ENCODE assay signal across 8 cellular contexts in the genomic region with DNA sequence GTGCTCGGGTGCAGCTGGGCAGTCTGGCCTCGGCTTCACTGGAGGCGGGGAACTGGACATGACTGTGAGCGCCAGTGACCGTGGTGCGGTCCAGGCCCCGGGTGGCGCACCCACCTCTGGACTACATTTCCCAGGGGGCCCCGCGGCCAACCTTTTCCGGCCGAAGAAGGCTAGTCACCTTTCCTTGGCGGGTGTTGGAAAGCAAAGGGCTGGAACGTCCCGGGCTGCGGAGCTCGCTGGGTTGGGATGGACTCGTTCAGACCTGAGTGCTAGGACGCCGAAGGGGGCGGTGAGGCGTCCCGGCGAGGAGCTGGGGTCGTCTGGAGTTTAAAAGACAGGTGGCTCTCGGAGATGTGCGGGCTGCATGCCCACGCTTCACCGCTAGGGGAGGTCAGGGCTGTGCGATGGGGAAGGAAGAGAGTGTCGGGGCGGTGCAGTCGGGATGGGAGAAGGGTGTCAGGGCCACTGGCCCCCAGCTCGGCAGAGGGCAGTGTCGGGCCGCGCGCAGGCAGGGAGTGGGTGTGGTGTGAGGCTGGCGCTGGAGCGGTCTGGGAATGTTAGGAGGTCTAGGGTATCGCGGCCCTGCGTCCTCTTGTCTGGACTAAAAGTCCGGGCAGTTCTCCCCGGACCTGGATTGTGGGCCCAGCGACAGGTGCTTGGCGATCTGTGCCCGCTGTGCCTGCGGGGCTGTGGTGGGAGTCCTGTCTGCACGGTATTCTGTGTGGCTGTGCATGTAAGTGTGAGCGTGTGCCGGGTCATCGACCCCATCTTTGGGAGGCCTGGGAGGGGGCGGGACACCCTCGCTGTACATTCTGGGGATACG.
DNase-seq lines count a peak whose midpoint lies in the region; FAIRE-seq and TF ChIP-seq lines count a peak whose summit lies in the region.

No MANE protein-coding gene starts in this region.

- peak; percentile 94 for TF ChIP-seq CTCF in GM12873 (IDR thresholded peaks at IDR 0.05; ENCODE audit: insufficient read depth, low read depth, low read length, missing control alignments)
- peak; percentile 97 for TF ChIP-seq CTCF in choroid plexus epithelial cell (conservative IDR thresholded peaks at IDR 0.05; ENCODE audit: low read depth, low read length)

- DNase-seq in HTR-8/SVneo (ENCODE audit: insufficient read length, low spot score): peak; percentile 63
- DNase-seq in activated CD4-positive, alpha-beta T cell treated with anti-CD3 and anti-CD28 coated beads for 4 hours: peak; percentile 73 to 75
- DNase-seq in choroid plexus epithelial cell (ENCODE audit: low read depth): peak; percentile 83
- DNase-seq in kidney tubule cell (ENCODE audit: low spot score): peak; percentile 85
- DNase-seq in stimulated activated CD4-positive, alpha-beta T cell treated with anti-CD3 and anti-CD28 coated beads, Interleukin-2, amount 100 ng/mL, for 48 hours: peak; percentile 61 to 63
- no peak for DNase-seq in Kasumi-1 (lab: John Stamatoyannopoulos, UW)
- no peak for DNase-seq in NCI-H1694 (lab: John Stamatoyannopoulos, UW)

- H3K4me3 ChIP-seq in choroid plexus epithelial cell (ENCODE audit: low read depth, low read length): peak overlapping the region; percentile 74

- FAIRE-seq in HTR-8/SVneo (lab: Jason Lieb, UNC): peak; percentile 88

Comparison
In these comparisons a context has a peak if more than half of its experiments do, and no peak if none do; other contexts are left out.
1. DNase-seq: peak in HTR-8/SVneo (single experiment), activated CD4-positive, alpha-beta T cell treated with anti-CD3 and anti-CD28 coated beads for 4 hours (2 of 2), choroid plexus epithelial cell (single experiment), kidney tubule cell (single experiment) and stimulated activated CD4-positive, alpha-beta T cell treated with anti-CD3 and anti-CD28 coated beads, Interleukin-2, amount 100 ng/mL, for 48 hours (2 of 2); none in Kasumi-1 (0 of 2) and NCI-H1694 (single experiment).